ENCODE assay signal across 10 cellular contexts in the genomic region with DNA sequence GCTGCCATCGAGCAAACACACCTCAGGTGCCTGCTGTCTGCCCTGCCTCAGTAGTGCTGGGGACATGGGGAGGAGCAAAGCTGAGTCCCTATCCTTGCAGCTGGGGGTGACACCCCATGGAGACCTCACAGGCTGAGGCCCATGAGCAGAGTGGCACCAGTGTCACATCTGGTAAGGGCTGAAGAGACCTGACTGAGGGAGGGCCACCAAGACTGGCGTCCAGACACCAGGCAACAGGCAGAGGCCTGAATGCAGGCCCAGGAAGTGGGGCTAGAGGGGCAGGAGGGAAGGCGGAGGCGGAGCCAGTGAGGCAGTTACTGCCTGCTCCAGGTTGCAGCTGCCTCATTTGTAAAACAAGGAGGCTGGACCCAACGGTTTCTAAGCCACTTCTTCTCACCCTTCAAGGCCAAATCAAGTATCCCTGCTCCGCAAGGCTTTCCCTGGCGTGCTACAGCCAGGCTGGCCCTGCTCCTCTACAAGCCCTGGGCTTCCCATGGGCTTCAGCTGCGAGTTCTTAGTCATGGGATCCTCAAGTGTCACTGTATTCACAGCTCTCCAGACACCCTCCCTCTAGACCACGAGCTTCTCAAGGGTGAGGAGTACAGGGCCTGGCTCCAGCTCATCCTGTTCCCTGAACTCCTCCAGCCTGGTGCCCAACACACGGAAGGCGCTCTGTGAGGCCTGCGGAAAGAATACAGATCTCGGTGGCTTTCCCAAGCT. TPM values are rescaled to one million over a fixed set of nuclear protein-coding genes. Genes with fewer than 3 reads are reported as not detected.
DNase-seq lines count a peak whose midpoint lies in the region; FAIRE-seq and TF ChIP-seq lines count a peak whose summit lies in the region.
"Had no signal": no experiment of that assay in that cellular context is flagged by ENCODE, and none has a peak within 500 bp of the region (broad histone marks: within the 10 kb centered on the region; RNA-seq: fewer than 3 reads in every experiment).

No MANE protein-coding gene starts in this region.

- TF ChIP-seq EP300 in H1 (IDR thresholded peaks at IDR 0.05; ENCODE audit: borderline replicate concordance in 1 of 2, low read depth in 2 of 2, low read length in 2 of 2) = no peak

- H3K18ac ChIP-seq in H1 (ENCODE audit: extremely low read depth, low read length) = no peak overlapping the region

- H4K91ac ChIP-seq in H1 (replicated peaks; ENCODE audit: insufficient read length, low read length) = no peak overlapping the region

- no peak for TF ChIP-seq RAD21 in H1 (IDR thresholded peaks at IDR 0.05 in 1 of 2, conservative IDR thresholded peaks at IDR 0.05 in 1 of 2; ENCODE audit: low read depth in 2 of 2, low read length in 2 of 2)

- H2BK5ac ChIP-seq in H1 (ENCODE audit: low read depth, low read length) = peak overlapping the region; percentile 10; the same call in 1 of the 2 replicates

- H3K79me1 ChIP-seq in H1 (ENCODE audit: low read depth, low read length) = peaks cover 3% of the 10 kb centered on the region; the same call in 1 of the 2 replicates

- no peaks in the 10 kb centered on the region for H3K23me2 ChIP-seq in H1 (ENCODE audit: low read depth, low read length)

- no peaks in the 10 kb centered on the region for H3K9me3 ChIP-seq in H1 (ENCODE audit: insufficient read depth in 2 of 2, low read depth in 1 of 2, low read length in 1 of 2)
- H3K9me3 ChIP-seq: tibial artery had no signal

- H3K56ac ChIP-seq in H1 (replicated peaks; ENCODE audit: insufficient read length, low read depth, low read length) = no peak overlapping the region

- H3K4me1 ChIP-seq in H1 (replicated peaks in 1 of 4; ENCODE audit: control insufficient read depth in 3 of 4, insufficient read depth in 4 of 4, low read length in 3 of 4) = peaks cover 3 to 21% (median 13%) of the 10 kb centered on the region in 4 experiments; a peak in 6 of 7 replicates

- H2AFZ ChIP-seq in H1 (ENCODE audit: low read length) = no peak overlapping the region

- WGBS in H1 (ENCODE audit: extremely low coverage in 1 of 2, insufficient coverage in 1 of 2, insufficient read length in 1 of 2, insufficient replicate concordance in 2 of 2, low coverage in 1 of 2, low lambda C conversion rate in 2 of 2, missing lambda C conversion rate in 1 of 2), 2 experiments = 84% methylated on average over 13 of the region's 13 CpGs; no CpG with 5 or more reads in 1 of the 2 experiments

- H3K27ac ChIP-seq in H1 (ENCODE audit: low read depth, low read length) = no peak overlapping the region
- peak overlapping the region in 15 of 21 experiments; percentile 20 to 92 (median 74) for H3K27ac ChIP-seq in skin epidermis
- H3K27ac ChIP-seq: WERI-Rb-1 had no signal

- H3K79me2 ChIP-seq in H1 (ENCODE audit: control insufficient read depth in 1 of 2, insufficient read depth in 2 of 2, low read length in 2 of 2) = no peaks in the 10 kb centered on the region

- no peak overlapping the region for H3K23ac ChIP-seq in H1 (ENCODE audit: insufficient read length)

- H3K4ac ChIP-seq in H1 (replicated peaks; ENCODE audit: insufficient read length, low read depth, low read length) = no peak overlapping the region

- no peak overlapping the region for H2BK120ac ChIP-seq in H1 (replicated peaks; ENCODE audit: low read depth, low read length)

- no peak overlapping the region for H3K9ac ChIP-seq in H1 (replicated peaks in 1 of 4; ENCODE audit: extremely low read depth in 1 of 4, low read depth in 3 of 4, low read length in 3 of 4)

- POLR2A ChIA-PET in H1 (lab: Charles Lee; ENCODE audit: partially characterized antibody) = interaction anchor here (1.4 kb wide), 1 partner anchor 17 kb away, joined by 4 read pairs; no protein-coding TSS in a partner anchor

- H2BK12ac ChIP-seq in H1 (ENCODE audit: low read depth, low read length) = no peak overlapping the region

- no peak overlapping the region; a peak in 1 of 4 replicates for H3K4me2 ChIP-seq in H1 (ENCODE audit: insufficient read depth in 1 of 2, low read depth in 2 of 2, low read length in 2 of 2)

- H4K20me1 ChIP-seq in H1 (replicated peaks in 1 of 2; ENCODE audit: control insufficient read depth in 1 of 2, insufficient read depth in 2 of 2, low read length in 2 of 2) = peaks cover 6 to 15% of the 10 kb centered on the region in 2 experiments

- no peak for TF ChIP-seq CTCF in H1 (IDR thresholded peaks at IDR 0.05; ENCODE audit: control extremely low read depth in 1 of 3, insufficient read depth in 1 of 3, low read depth in 1 of 3, low read length in 3 of 3)

- no peaks in the 10 kb centered on the region for H3K36me3 ChIP-seq in H1 (ENCODE audit: control insufficient read depth in 2 of 4, insufficient read depth in 4 of 4, low read length in 3 of 4)

- H2BK15ac ChIP-seq in H1 (ENCODE audit: low read length) = no peak overlapping the region

- no peak for TF ChIP-seq POLR2A in H1 (IDR thresholded peaks at IDR 0.05; ENCODE audit: control extremely low read depth in 1 of 2, low read depth in 2 of 2, low read length in 2 of 2)

- CTCF ChIA-PET in H1 (lab: Charles Lee; ENCODE audit: partially characterized antibody) = interaction anchor here (0.9 to 4.3 kb wide), 6 partner anchors 12 to 77 kb away, joined by 3 to 35 read pairs (median 4); no protein-coding TSS in a partner anchor

- no peaks in the 10 kb centered on the region for H3K27me3 ChIP-seq in H1 (replicated peaks in 1 of 4; ENCODE audit: control insufficient read depth in 3 of 4, extremely low read depth in 1 of 4, insufficient read depth in 3 of 4, low read length in 3 of 4)
- H3K27me3 ChIP-seq: tibial artery had no signal

- no peak overlapping the region for H3K14ac ChIP-seq in H1 (ENCODE audit: insufficient read length)

- no peak overlapping the region for H2AK5ac ChIP-seq in H1 (ENCODE audit: low read depth, low read length)

- H2BK20ac ChIP-seq in H1 (ENCODE audit: low read length) = 0 out of 2 replicates have a peak overlapping the region, but pooled peaks have one; percentile 7

- peak; percentile 26 for DNase-seq in ELF-1 (ENCODE audit: low read depth, low spot score)
- DNase-seq in NCI-H2196 (lab: John Stamatoyannopoulos, UW; ENCODE audit: unreplicated experiment) = peak; percentile 36
- no peak for DNase-seq in H1 (ENCODE audit: low read depth in 1 of 2, low spot score in 2 of 2)
- no peak for DNase-seq in NK-92 treated with Interleukin-12 subunit alpha and Interleukin-12 subunit beta, amount 100 ng/mL, for 24 hours (lab: John Stamatoyannopoulos, UW)
- no peak for DNase-seq in GM19239 (ENCODE audit: insufficient read length, low spot score)
- no peak for DNase-seq in globus pallidus (ENCODE audit: low spot score)
- DNase-seq: tibial artery, WERI-Rb-1 had no signal

- H4K8ac ChIP-seq in H1 (ENCODE audit: extremely low read depth, insufficient read depth, low read length) = peak overlapping the region; percentile 26; the same call in 1 of the 2 replicates

- no peak overlapping the region for H3K4me3 ChIP-seq in H1 (ENCODE audit: extremely low read depth in 1 of 4, insufficient read depth in 2 of 4, low read depth in 3 of 4, low read length in 4 of 4)
- no peak overlapping the region for H3K4me3 ChIP-seq in skin epidermis
- H3K4me3 ChIP-seq: tibial artery had no signal

- H4K5ac ChIP-seq in H1 (ENCODE audit: insufficient read length, low read depth, low read length) = no peak overlapping the region

- no peak for FAIRE-seq in H1 (lab: Jason Lieb, UNC)
- FAIRE-seq in GM19239 (lab: Jason Lieb, UNC) = no peak
- FAIRE-seq: bronchial epithelial cell had no signal

TF ChIP-seq in H1, 55 proteins besides CTCF, POLR2A, EP300 and RAD21:
- no peak for TF ChIP-seq SRF (IDR thresholded peaks at IDR 0.05; ENCODE audit: low read depth, low read length)
- TF ChIP-seq E2F6 (IDR thresholded peaks at IDR 0.05) = no peak
- TF ChIP-seq YY1 (IDR thresholded peaks at IDR 0.05; ENCODE audit: low read depth, low read length) = no peak
- no peak for TF ChIP-seq CHD2 (IDR thresholded peaks at IDR 0.05; ENCODE audit: low read length)
- TF ChIP-seq POU5F1 (IDR thresholded peaks at IDR 0.05; ENCODE audit: low read depth, low read length) = no peak
- no peak for TF ChIP-seq ASH2L (IDR thresholded peaks at IDR 0.05; ENCODE audit: low read length)
- no peak for TF ChIP-seq RFX5 (IDR thresholded peaks at IDR 0.05; ENCODE audit: borderline replicate concordance, low read depth, low read length)
- TF ChIP-seq TEAD4 (IDR thresholded peaks at IDR 0.05; ENCODE audit: low read depth, low read length) = no peak
- TF ChIP-seq, protein P1, sequence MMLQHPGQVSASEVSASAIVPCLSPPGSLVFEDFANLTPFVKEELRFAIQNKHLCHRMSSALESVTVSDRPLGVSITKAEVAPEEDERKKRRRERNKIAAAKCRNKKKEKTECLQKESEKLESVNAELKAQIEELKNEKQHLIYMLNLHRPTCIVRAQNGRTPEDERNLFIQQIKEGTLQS (IDR thresholded peaks at IDR 0.05; ENCODE audit: insufficient read depth, low read depth, low read length) = no peak
TF ChIP-seq in H1: peak in this region for 0.

RNA-seq across cellular contexts. Expression of gene FAM53B, which starts 39.0 kb away (rescaled TPM):
- total RNA-seq in H1 (2021; fragmentation: NEBNext Ultra II Directional; extraction: Animal tissue kit (Norgen Biotek cat#: 25700)) = 13.9 and 14.4 TPM in 2 replicates
- 5.3 and 7.9 TPM in 2 replicates for polyA plus RNA-seq in H1 (2011; rRNA removed)
- 6.9 TPM for polyA plus RNA-seq in H1 (2011; cell fraction: cytosol; rRNA removed)
- 9.7 TPM for polyA plus RNA-seq in H1 (2011; cell fraction: nucleus; rRNA removed)
- polyA plus RNA-seq in H1 (2012, experiment 1 of 2) = 6.0 to 8.9 TPM (median 8.6 TPM) in 4 replicates
- polyA plus RNA-seq in H1 (2012, experiment 2 of 2) = 7.8 TPM
- 5.2 TPM for polyA plus RNA-seq in H1 (2013, experiment 1 of 2)
- polyA plus RNA-seq in H1 (2013, experiment 2 of 2) = 5.4 TPM
- 15.9 and 18.0 TPM in 2 replicates for polyA minus RNA-seq in H1 (2011; rRNA and poly(A)+ RNA removed)
- 13.6 TPM for polyA minus RNA-seq in H1 (2011; cell fraction: cytosol; rRNA and poly(A)+ RNA removed)
- 14.8 TPM for polyA minus RNA-seq in H1 (2011; cell fraction: nucleus; rRNA and poly(A)+ RNA removed)

Comparison
In these comparisons a context has a peak if more than half of its experiments do, and no peak if none do; other contexts are left out.
1. DNase-seq: peak in ELF-1 (single experiment) and NCI-H2196 (single experiment); none in H1 (0 of 2), NK-92 treated with Interleukin-12 subunit alpha and Interleukin-12 subunit beta, amount 100 ng/mL, for 24 hours (single experiment), GM19239 (single experiment) and globus pallidus (single experiment).